ENCODE assay signal across 1 cellular context in the genomic region with DNA sequence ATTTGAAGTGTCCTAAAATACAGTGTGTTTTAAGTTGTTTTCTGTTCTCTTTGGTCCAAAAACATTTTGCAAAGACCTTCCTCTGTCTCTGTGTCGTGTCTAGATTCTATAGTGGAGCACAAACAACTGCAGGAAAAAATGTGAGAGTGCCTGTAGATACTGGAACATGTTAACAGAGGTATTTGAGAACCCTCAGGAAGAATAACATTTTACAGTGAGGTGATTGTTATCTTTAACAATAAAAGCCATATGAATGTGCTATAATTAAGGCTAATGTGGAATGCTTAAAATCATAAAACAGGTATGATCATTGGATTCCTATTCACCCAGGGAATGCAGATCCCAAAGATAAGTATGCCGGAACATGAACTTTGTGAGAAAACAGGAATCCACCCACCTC.
A peak's percentile ranks its signal among the peaks of the same experiment; 100 is the strongest.
TF ChIP-seq lines count a peak whose summit lies in the region.

No MANE protein-coding gene starts in this region.

TF ChIP-seq in endothelial cell of umbilical vein, 7 proteins besides CTCF, POLR2A, EP300 and RAD21:
- TF ChIP-seq, protein P1, sequence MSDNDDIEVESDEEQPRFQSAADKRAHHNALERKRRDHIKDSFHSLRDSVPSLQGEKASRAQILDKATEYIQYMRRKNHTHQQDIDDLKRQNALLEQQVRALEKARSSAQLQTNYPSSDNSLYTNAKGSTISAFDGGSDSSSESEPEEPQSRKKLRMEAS (IDR thresholded peaks at IDR 0.05; ENCODE audit: insufficient read depth, insufficient read length): no peak
- TF ChIP-seq GATA2 (IDR thresholded peaks at IDR 0.05; ENCODE audit: insufficient read depth, insufficient read length, low read depth, low read length): peak; percentile 24
